In the genomic region with DNA sequence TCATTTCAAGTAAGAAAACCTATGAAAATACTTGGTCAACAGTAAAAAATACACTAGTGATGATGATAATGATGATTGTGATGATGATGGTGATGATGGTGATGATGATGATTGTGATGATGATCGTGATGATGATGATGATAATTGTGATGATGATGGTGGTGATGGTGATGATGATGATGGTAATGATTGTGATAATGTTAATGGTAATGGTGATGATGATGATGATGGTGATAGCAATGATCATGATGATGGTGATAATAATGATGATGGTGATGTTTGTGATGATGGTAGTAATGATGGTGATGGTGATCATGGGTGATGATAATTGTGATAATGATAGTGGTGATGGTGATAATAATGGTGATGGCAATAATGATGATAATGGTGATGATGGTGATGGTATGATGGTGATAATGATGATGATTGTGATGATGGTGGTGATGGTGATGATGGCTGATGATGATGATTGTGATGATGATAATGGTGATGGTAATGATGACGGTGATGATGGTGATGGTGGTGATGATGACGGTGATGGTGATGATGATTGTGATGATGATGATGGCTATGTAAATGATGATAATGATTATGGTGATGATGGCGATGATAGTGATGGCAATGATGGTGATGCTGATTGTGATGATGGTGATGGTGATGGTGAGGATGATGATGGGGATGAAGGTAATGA, we compare ENCODE assay signal across 1 cellular context.
TF ChIP-seq lines count a peak whose summit lies in the region.

No MANE protein-coding gene starts in this region.

TF ChIP-seq in HEK293, 187 proteins besides CTCF, POLR2A, EP300 and RAD21 (continued from another document):
- TF ChIP-seq ZNF513 (tag by site-specific recombination; IDR thresholded peaks at IDR 0.05), result peak; percentile 78
- no peak for TF ChIP-seq GLI4 (tag by site-specific recombination; IDR thresholded peaks at IDR 0.05)
- no peak for TF ChIP-seq WT1 (tag by site-specific recombination; IDR thresholded peaks at IDR 0.05)
- TF ChIP-seq ZNF266 (tag by site-specific recombination; IDR thresholded peaks at IDR 0.05; ENCODE audit: low read depth), result no peak
- TF ChIP-seq ZNF658 (tag by site-specific recombination; IDR thresholded peaks at IDR 0.05), result no peak
- no peak for TF ChIP-seq ZNF248 (tag by site-specific recombination; IDR thresholded peaks at IDR 0.05)
